9 cellular contexts compared by ENCODE assay signal in genomic region chr1:226123212-226123560, GRCh38.
A peak's percentile ranks its signal among the peaks of the same experiment; 100 is the strongest.
DNase-seq lines count a peak whose midpoint lies in the region; ATAC-seq, FAIRE-seq and TF ChIP-seq lines count a peak whose summit lies in the region.
"Had no signal": no experiment of that assay in that cellular context is flagged by ENCODE, and none has a peak within 500 bp of the region (broad histone marks: within the 10 kb centered on the region; RNA-seq: fewer than 3 reads in every experiment).

No MANE protein-coding gene starts in this region.

- no peaks in the 10 kb centered on the region for H3K9me3 Mint-ChIP-seq in T-helper 1 cell treated with Interleukin-12 subunit alpha and Interleukin-12 subunit beta and Interleukin-4 antibody, amounts not matched to agents 30 μg/mL and 1 μg/mL, for 36 hours
- no peaks in the 10 kb centered on the region for H3K9me3 Mint-ChIP-seq in effector memory CD8-positive, alpha-beta T cell

- BruUV-seq in PC-9 (replicated peaks; lab: Mats Ljungman, UMichigan), result TSS peak; percentile 67

- H3K36me3 ChIP-seq in PC-9 (ENCODE audit: low read depth) (no peaks in the 10 kb centered on the region), small intestine (ENCODE audit: control insufficient read depth in 2 of 2, insufficient read depth in 2 of 2, low read length in 2 of 2) (no peaks in the 10 kb centered on the region), BE2C (no peaks in the 10 kb centered on the region)
- H3K36me3 ChIP-seq: ascending aorta had no signal

- intact Hi-C loops in PC-9 (cut with micrococcal nuclease; ENCODE audit: unreplicated experiment), result loop anchor here (1.0 to 5.0 kb wide), 4 partner anchors 59 to 646 kb away; partner anchors contain the start of gene SDE2

- no peak for TF ChIP-seq CTCF in PC-9 (conservative IDR thresholded peaks at IDR 0.05)
- TF ChIP-seq CTCF in BE2C (IDR thresholded peaks at IDR 0.05; ENCODE audit: low read depth, low read length), result no peak

- H3K4me3 ChIP-seq in PC-9, result peak overlapping the region; percentile 79; the same call in 1 of the 2 replicates
- H3K4me3 ChIP-seq in small intestine (ENCODE audit: low read depth in 1 of 2, low read length in 2 of 2), result no peak overlapping the region
- no peak overlapping the region for H3K4me3 ChIP-seq in BE2C (ENCODE audit: low read depth, low read length)

- H3K36me3 Mint-ChIP-seq in T-helper 1 cell treated with Interleukin-12 subunit alpha and Interleukin-12 subunit beta and Interleukin-4 antibody, amounts not matched to agents 30 μg/mL and 1 μg/mL, for 36 hours (ENCODE audit: low read depth), result no peaks in the 10 kb centered on the region
- peaks cover 21% of the 10 kb centered on the region for H3K36me3 Mint-ChIP-seq in effector memory CD8-positive, alpha-beta T cell (ENCODE audit: insufficient read depth)

- H3K79me2 ChIP-seq in PC-9 (ENCODE audit: low read depth), result no peaks in the 10 kb centered on the region

- H3K4me2 ChIP-seq in PC-9, result peak overlapping the region; percentile 96

- CTCF ChIA-PET in PC-9 (lab: Charles Lee), result interaction anchor here (0.5 to 3.6 kb wide), 10 partner anchors 10 to 643 kb away, joined by 3 to 50 read pairs (median 3); partner anchors contain the start of gene H3-3A

- peak overlapping the region; percentile 78 for H3K4me3 Mint-ChIP-seq in T-helper 1 cell treated with Interleukin-12 subunit alpha and Interleukin-12 subunit beta and Interleukin-4 antibody, amounts not matched to agents 30 μg/mL and 1 μg/mL, for 36 hours
- H3K4me3 Mint-ChIP-seq in effector memory CD8-positive, alpha-beta T cell, result peak overlapping the region; percentile 78 to 82

- H3K27me3 ChIP-seq in PC-9 (ENCODE audit: insufficient read depth, low read depth), result no peaks in the 10 kb centered on the region
- no peaks in the 10 kb centered on the region for H3K27me3 ChIP-seq in small intestine (ENCODE audit: control insufficient read depth in 2 of 2, insufficient read depth in 2 of 2, low read length in 2 of 2)
- H3K27me3 ChIP-seq in BE2C, result no peaks in the 10 kb centered on the region
- H3K27me3 ChIP-seq: ascending aorta had no signal

- 42 to 77% (median 49%) methylated on average over 4 of the region's 4 CpGs for WGBS in small intestine, 3 donors

- FAIRE-seq in small intestine (lab: Jason Lieb, UNC), result no peak

- DNase-seq in T-helper 1 cell, result no peak
- DNase-seq in PC-9, result no peak
- DNase-seq in effector memory CD8-positive, alpha-beta T cell, result no peak
- DNase-seq in small intestine, result no peak
- no peak for DNase-seq in BE2C
- DNase-seq in stimulated activated CD4-positive, alpha-beta T cell treated with anti-CD3 and anti-CD28 coated beads, Interleukin-4, amount 100 ng/mL, for 24 hours, result no peak

- no peak for ATAC-seq in effector memory CD8-positive, alpha-beta T cell (replicated peaks)
- ATAC-seq in HG02973 (IDR thresholded peaks at IDR 0.05; ENCODE audit: unreplicated experiment), result no peak

- peaks cover 6% of the 10 kb centered on the region for H3K27me3 Mint-ChIP-seq in T-helper 1 cell treated with Interleukin-12 subunit alpha and Interleukin-12 subunit beta and Interleukin-4 antibody, amounts not matched to agents 30 μg/mL and 1 μg/mL, for 36 hours (ENCODE audit: low read depth)
- peaks cover 0 to 7% of the 10 kb centered on the region in 2 donors for H3K27me3 Mint-ChIP-seq in effector memory CD8-positive, alpha-beta T cell

- no peaks in the 10 kb centered on the region for H3K9me2 ChIP-seq in PC-9 (ENCODE audit: insufficient read depth)

- H3F3A ChIP-seq in PC-9 (ENCODE audit: insufficient read depth, low read depth), result peaks cover 22% of the 10 kb centered on the region; the same call in 1 of the 2 replicates

- H3K27ac ChIP-seq in PC-9 (peak overlapping the region; percentile 74), small intestine (ENCODE audit: low read depth in 1 of 2, low read length in 1 of 2) (peak overlapping the region; percentile 95 to 98)

- H3K4me1 ChIP-seq in PC-9 (replicated peaks; ENCODE audit: insufficient read depth) (peaks cover 37% of the 10 kb centered on the region), small intestine (ENCODE audit: control insufficient read depth in 2 of 2, insufficient read depth in 1 of 2, low read depth in 1 of 2, low read length in 1 of 2) (peaks cover 0 to 4% of the 10 kb centered on the region in 2 donors), BE2C (no peaks in the 10 kb centered on the region)
- H3K4me1 ChIP-seq: ascending aorta had no signal

- H2AFZ ChIP-seq in PC-9, result no peak overlapping the region

- H3K9me3 ChIP-seq in PC-9 (ENCODE audit: insufficient read depth, low read depth) (no peaks in the 10 kb centered on the region), small intestine (ENCODE audit: control insufficient read depth, low read depth) (no peaks in the 10 kb centered on the region), BE2C (no peaks in the 10 kb centered on the region)
- H3K9me3 ChIP-seq: ascending aorta had no signal

- H3K27ac Mint-ChIP-seq in T-helper 1 cell treated with Interleukin-12 subunit alpha and Interleukin-12 subunit beta and Interleukin-4 antibody, amounts not matched to agents 30 μg/mL and 1 μg/mL, for 36 hours, result peak overlapping the region; percentile 68
- H3K27ac Mint-ChIP-seq in effector memory CD8-positive, alpha-beta T cell, result peak overlapping the region; percentile 85 to 87

- no peaks in the 10 kb centered on the region for H4K20me1 ChIP-seq in PC-9 (ENCODE audit: insufficient read depth)

- POLR2A ChIA-PET in PC-9 (lab: Charles Lee; ENCODE audit: unreplicated experiment), result interaction anchor here (0.7 to 2.3 kb wide), 3 partner anchors 12 to 644 kb away, joined by 8 to 23 read pairs (median 10); partner anchors contain the start of gene H3-3A

- peaks cover 41% of the 10 kb centered on the region for H3K4me1 Mint-ChIP-seq in T-helper 1 cell treated with Interleukin-12 subunit alpha and Interleukin-12 subunit beta and Interleukin-4 antibody, amounts not matched to agents 30 μg/mL and 1 μg/mL, for 36 hours (ENCODE audit: low read depth)
- H3K4me1 Mint-ChIP-seq in effector memory CD8-positive, alpha-beta T cell (ENCODE audit: low read depth in 2 of 2), result peaks cover 14 to 26% of the 10 kb centered on the region in 2 donors
